In genomic region chr3:129628169-129628522, GRCh38 we compare ENCODE assay signal across 8 cellular contexts. TPM values are rescaled to one million over a fixed set of nuclear protein-coding genes. Genes with fewer than 3 reads are reported as not detected.
DNase-seq lines count a peak whose midpoint lies in the region; ATAC-seq, FAIRE-seq and TF ChIP-seq lines count a peak whose summit lies in the region.

No MANE protein-coding gene starts in this region.

- FAIRE-seq in urothelium cell line (lab: Jason Lieb, UNC), result no peak

- no peaks in the 10 kb centered on the region for H3K27me3 Mint-ChIP-seq in activated T-cell treated with anti-CD3 and anti-CD28 coated beads, Interleukin-2, amount 50 U/mL, for 24 hours

- ATAC-seq in lung (ENCODE audit: insufficient read depth, low FRiP score) (no peak), HG03097 (IDR thresholded peaks at IDR 0.05; ENCODE audit: low FRiP score, unreplicated experiment) (no peak)

- TF ChIP-seq CTCF in lung (IDR thresholded peaks at IDR 0.05; ENCODE audit: control extremely low read depth, extremely low read depth) (no peak), tibial artery (IDR thresholded peaks at IDR 0.05) (no peak)

- H3K27ac ChIP-seq in caudate nucleus (ENCODE audit: low read depth, low read length) (peak overlapping the region; percentile 93), lung (ENCODE audit: low read depth in 1 of 2, low read length in 1 of 2) (peak overlapping the region; percentile 98 to 99), tibial artery (peak overlapping the region; percentile 96 to 98)

- H3K9me3 ChIP-seq in lung (ENCODE audit: control insufficient read depth in 2 of 2, insufficient read depth in 1 of 2, low read length in 1 of 2) (no peaks in the 10 kb centered on the region), tibial artery (no peaks in the 10 kb centered on the region)

- intact Hi-C loops in tibial artery (cut with DNase I; ENCODE audit: low total_unique reads), result loop anchor here (5.0 kb wide), 1 partner anchor 136 kb away; no protein-coding TSS in a partner anchor

- peak overlapping the region; percentile 92 for H3K4me3 Mint-ChIP-seq in activated T-cell treated with anti-CD3 and anti-CD28 coated beads, Interleukin-2, amount 50 U/mL, for 24 hours

- H3K4me1 Mint-ChIP-seq in activated T-cell treated with anti-CD3 and anti-CD28 coated beads, Interleukin-2, amount 50 U/mL, for 24 hours (ENCODE audit: low read depth), result peaks cover 21% of the 10 kb centered on the region

- H3K36me3 ChIP-seq in lung (ENCODE audit: control insufficient read depth in 2 of 2, insufficient read depth in 2 of 2, low read length in 2 of 2), result no peaks in the 10 kb centered on the region
- no peaks in the 10 kb centered on the region for H3K36me3 ChIP-seq in tibial artery

- H3K27me3 ChIP-seq in lung (ENCODE audit: control insufficient read depth, insufficient read depth) (no peaks in the 10 kb centered on the region), tibial artery (no peaks in the 10 kb centered on the region)

- H3K36me3 Mint-ChIP-seq in activated T-cell treated with anti-CD3 and anti-CD28 coated beads, Interleukin-2, amount 50 U/mL, for 24 hours (ENCODE audit: low read depth), result no peaks in the 10 kb centered on the region

- H3K4me1 ChIP-seq in lung (ENCODE audit: control insufficient read depth in 2 of 2, insufficient read depth in 2 of 2, low read length in 2 of 2) (peaks cover 0 to 22% of the 10 kb centered on the region in 2 donors), tibial artery (peaks cover 0 to 57% (median 45%) of the 10 kb centered on the region in 4 donors)

- peak overlapping the region; percentile 31 for H3K27ac Mint-ChIP-seq in activated T-cell treated with anti-CD3 and anti-CD28 coated beads, Interleukin-2, amount 50 U/mL, for 24 hours

- no peaks in the 10 kb centered on the region for H3K9me3 Mint-ChIP-seq in activated T-cell treated with anti-CD3 and anti-CD28 coated beads, Interleukin-2, amount 50 U/mL, for 24 hours

- no peak for DNase-seq in activated T-cell treated with anti-CD3 and anti-CD28 coated beads, Interleukin-2, amount 50 U/mL, for 24 hours
- DNase-seq in activated T-cell treated with anti-CD3 and anti-CD28 coated beads for 4 hours (no peak), caudate nucleus (lab: John Stamatoyannopoulos, UW) (no peak), lung (ENCODE audit: low spot score) (no peak), tibial artery (no peak), urothelium cell line (ENCODE audit: low spot score) (no peak), COR-L47 (lab: John Stamatoyannopoulos, UW) (no peak)

- 8 to 10% methylated on average over 9 of the region's 9 CpGs for WGBS in lung, 2 donors

- H3K4me3 ChIP-seq in lung (no peak overlapping the region), tibial artery (peak overlapping the region; percentile 56 to 65)

RNA-seq across cellular contexts. Expression of gene PLXND1, which starts 21.7 kb away (rescaled TPM):
- 100 to 1,000 TPM; 191 to 233 TPM for total RNA-seq in lung
- polyA plus RNA-seq in lung, result 100 to 1,000 TPM; 128 to 168 TPM
